Comparison of ENCODE assay signal across 9 cellular contexts in the genomic region with DNA sequence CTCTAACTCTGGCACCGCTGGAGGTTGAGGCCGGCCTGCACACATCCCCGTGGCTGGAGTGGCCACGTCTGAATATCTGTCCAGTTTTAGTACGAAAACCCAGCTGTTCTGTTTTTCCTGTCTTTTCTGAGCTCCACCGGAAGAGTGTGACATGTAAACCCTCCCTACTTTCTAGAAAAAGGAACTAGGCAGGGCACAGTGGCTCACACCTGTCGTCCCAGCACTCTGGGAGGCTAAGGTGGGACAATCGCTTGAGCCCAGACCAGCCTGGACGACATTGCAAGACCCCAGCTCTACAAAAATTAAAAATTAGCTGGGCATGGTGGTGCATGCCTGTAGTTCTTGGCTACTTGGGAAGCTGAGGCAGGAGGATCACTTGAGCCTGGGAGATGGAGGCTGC. TPM values are rescaled to one million over a fixed set of nuclear protein-coding genes. Genes with fewer than 3 reads are reported as not detected.
DNase-seq lines count a peak whose midpoint lies in the region; ATAC-seq and TF ChIP-seq lines count a peak whose summit lies in the region.
"Had no signal": no experiment of that assay in that cellular context is flagged by ENCODE, and none has a peak within 500 bp of the region (broad histone marks: within the 10 kb centered on the region; RNA-seq: fewer than 3 reads in every experiment).

No MANE protein-coding gene starts in this region.

- H2AFZ ChIP-seq in parathyroid adenoma = no peak overlapping the region

- H3K9me3 Mint-ChIP-seq in activated naive CD4-positive, alpha-beta T cell treated with anti-CD3 and anti-CD28 coated beads, Interleukin-2, amount 50 U/mL, for 72 hours = no peaks in the 10 kb centered on the region

- DNase-seq in GDM1 (lab: John Stamatoyannopoulos, UW) (peak; percentile 62), RKO (ENCODE audit: low spot score) (no peak), anterior cingulate cortex (lab: John Stamatoyannopoulos, UW) (no peak)
- no peak for DNase-seq in activated naive CD4-positive, alpha-beta T cell treated with anti-CD3 and anti-CD28 coated beads, Interleukin-2, amount 50 U/mL, for 72 hours (ENCODE audit: low spot score in 2 of 2)
- DNase-seq: NCI-H187 had no signal

- H3K9ac ChIP-seq in parathyroid adenoma = no peak overlapping the region

- H3K27ac ChIP-seq in parathyroid adenoma = peak overlapping the region; percentile 15

- peak; percentile 19 for ATAC-seq in GM21825 (IDR thresholded peaks at IDR 0.05; ENCODE audit: unreplicated experiment)
- ATAC-seq in activated naive CD4-positive, alpha-beta T cell treated with anti-CD3 and anti-CD28 coated beads, Interleukin-2, amount 50 U/mL, for 72 hours = no peak
- no peak for ATAC-seq in activated CD4-positive, CD25-positive, alpha-beta regulatory T cell treated with anti-CD3 and anti-CD28 coated beads, Interleukin-2, amount 50 U/mL, for 24 hours

- H3K36me3 Mint-ChIP-seq in activated naive CD4-positive, alpha-beta T cell treated with anti-CD3 and anti-CD28 coated beads, Interleukin-2, amount 50 U/mL, for 72 hours = no peaks in the 10 kb centered on the region

- no peak for TF ChIP-seq CTCF in parathyroid adenoma (IDR thresholded peaks at IDR 0.05)

- H3K4me1 ChIP-seq in parathyroid adenoma = no peaks in the 10 kb centered on the region

- H3K4me3 ChIP-seq in parathyroid adenoma (ENCODE audit: low read depth, low read length) = no peak overlapping the region

- no peaks in the 10 kb centered on the region for H3K79me2 ChIP-seq in parathyroid adenoma

- no peak overlapping the region for H3K4me2 ChIP-seq in parathyroid adenoma (ENCODE audit: low read length)

- no peaks in the 10 kb centered on the region for H3K27me3 ChIP-seq in parathyroid adenoma (ENCODE audit: control insufficient read depth, insufficient read depth, low read length)

- H3K9me3 ChIP-seq in parathyroid adenoma (ENCODE audit: control insufficient read depth, low read length) = no peaks in the 10 kb centered on the region

- H3K36me3 ChIP-seq in parathyroid adenoma (ENCODE audit: control insufficient read depth, insufficient read depth, low read length) = no peaks in the 10 kb centered on the region

- peak overlapping the region; percentile 23 to 93 for H3K27ac Mint-ChIP-seq in activated naive CD4-positive, alpha-beta T cell treated with anti-CD3 and anti-CD28 coated beads, Interleukin-2, amount 50 U/mL, for 72 hours

RNA-seq across cellular contexts. Expression of a gene that starts 8.2 kb away (rescaled TPM):
- 10 to 100 TPM; 51.1 to 97.6 TPM for total RNA-seq in activated naive CD4-positive, alpha-beta T cell treated with anti-CD3 and anti-CD28 coated beads, Interleukin-2, amount 50 U/mL, for 72 hours

RNA-seq across cellular contexts. Expression of a gene that starts 36.4 kb away (rescaled TPM):
- total RNA-seq in activated naive CD4-positive, alpha-beta T cell treated with anti-CD3 and anti-CD28 coated beads, Interleukin-2, amount 50 U/mL, for 72 hours = 100 to 1,000 TPM; 232 to 253 TPM

RNA-seq across cellular contexts. Expression of a gene that starts 53.6 kb away (rescaled TPM):
- not detected for total RNA-seq in activated naive CD4-positive, alpha-beta T cell treated with anti-CD3 and anti-CD28 coated beads, Interleukin-2, amount 50 U/mL, for 72 hours
- total RNA-seq: kidney epithelial cell had no signal
